Comparison of ENCODE assay signal across 2 cellular contexts in the genomic region with DNA sequence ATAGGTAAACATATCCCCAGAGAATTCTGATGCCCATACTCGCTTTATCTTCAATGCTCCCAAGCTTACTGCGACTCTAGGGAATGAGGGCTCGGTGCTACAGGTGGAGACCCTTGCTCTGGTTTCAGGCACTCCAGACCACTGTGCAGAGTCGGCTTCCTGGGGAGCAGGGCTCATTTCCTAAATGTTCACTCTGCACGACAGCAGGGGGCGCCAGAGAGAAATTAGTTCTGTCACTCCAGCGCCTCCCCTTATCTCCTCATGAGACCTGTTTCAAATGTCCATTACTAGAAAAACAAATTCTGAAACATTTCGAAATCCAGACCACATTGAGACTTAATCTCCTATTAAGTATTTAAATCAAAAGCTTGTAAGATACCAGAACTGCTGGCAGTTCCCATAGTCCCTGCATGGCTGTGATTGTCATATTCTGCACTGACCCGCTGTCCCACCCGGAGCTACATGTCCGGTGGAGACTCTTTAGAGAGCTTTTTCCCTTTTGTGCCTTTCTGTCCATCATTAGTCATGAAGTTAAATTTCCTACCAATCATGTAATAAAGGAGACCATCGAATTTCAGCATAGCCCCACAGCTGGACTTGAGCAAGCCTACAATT.
TF ChIP-seq lines count a peak whose summit lies in the region.

No MANE protein-coding gene starts in this region.

TF ChIP-seq in HCT116, 20 proteins besides CTCF, POLR2A, EP300 and RAD21:
- no peak for TF ChIP-seq SIN3A (IDR thresholded peaks at IDR 0.05; ENCODE audit: low read depth)
- TF ChIP-seq JUND (IDR thresholded peaks at IDR 0.05), result no peak
- TF ChIP-seq, protein P1, sequence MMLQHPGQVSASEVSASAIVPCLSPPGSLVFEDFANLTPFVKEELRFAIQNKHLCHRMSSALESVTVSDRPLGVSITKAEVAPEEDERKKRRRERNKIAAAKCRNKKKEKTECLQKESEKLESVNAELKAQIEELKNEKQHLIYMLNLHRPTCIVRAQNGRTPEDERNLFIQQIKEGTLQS (IDR thresholded peaks at IDR 0.05), result no peak
- TF ChIP-seq YY1 (IDR thresholded peaks at IDR 0.05; ENCODE audit: extremely low read depth, insufficient replicate concordance, low read depth, low read length), result no peak
- TF ChIP-seq, protein P2, sequence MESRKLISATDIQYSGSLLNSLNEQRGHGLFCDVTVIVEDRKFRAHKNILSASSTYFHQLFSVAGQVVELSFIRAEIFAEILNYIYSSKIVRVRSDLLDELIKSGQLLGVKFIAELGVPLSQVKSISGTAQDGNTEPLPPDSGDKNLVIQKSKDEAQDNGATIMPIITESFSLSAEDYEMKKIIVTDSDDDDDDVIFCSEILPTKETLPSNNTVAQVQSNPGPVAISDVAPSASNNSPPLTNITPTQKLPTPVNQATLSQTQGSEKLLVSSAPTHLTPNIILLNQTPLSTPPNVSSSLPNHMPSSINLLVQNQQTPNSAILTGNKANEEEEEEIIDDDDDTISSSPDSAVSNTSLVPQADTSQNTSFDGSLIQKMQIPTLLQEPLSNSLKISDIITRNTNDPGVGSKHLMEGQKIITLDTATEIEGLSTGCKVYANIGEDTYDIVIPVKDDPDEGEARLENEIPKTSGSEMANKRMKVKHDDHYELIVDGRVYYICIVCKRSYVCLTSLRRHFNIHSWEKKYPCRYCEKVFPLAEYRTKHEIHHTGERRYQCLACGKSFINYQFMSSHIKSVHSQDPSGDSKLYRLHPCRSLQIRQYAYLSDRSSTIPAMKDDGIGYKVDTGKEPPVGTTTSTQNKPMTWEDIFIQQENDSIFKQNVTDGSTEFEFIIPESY (IDR thresholded peaks at IDR 0.05; ENCODE audit: extremely low read depth, insufficient replicate concordance, low read length), result no peak
- TF ChIP-seq, protein P3, sequence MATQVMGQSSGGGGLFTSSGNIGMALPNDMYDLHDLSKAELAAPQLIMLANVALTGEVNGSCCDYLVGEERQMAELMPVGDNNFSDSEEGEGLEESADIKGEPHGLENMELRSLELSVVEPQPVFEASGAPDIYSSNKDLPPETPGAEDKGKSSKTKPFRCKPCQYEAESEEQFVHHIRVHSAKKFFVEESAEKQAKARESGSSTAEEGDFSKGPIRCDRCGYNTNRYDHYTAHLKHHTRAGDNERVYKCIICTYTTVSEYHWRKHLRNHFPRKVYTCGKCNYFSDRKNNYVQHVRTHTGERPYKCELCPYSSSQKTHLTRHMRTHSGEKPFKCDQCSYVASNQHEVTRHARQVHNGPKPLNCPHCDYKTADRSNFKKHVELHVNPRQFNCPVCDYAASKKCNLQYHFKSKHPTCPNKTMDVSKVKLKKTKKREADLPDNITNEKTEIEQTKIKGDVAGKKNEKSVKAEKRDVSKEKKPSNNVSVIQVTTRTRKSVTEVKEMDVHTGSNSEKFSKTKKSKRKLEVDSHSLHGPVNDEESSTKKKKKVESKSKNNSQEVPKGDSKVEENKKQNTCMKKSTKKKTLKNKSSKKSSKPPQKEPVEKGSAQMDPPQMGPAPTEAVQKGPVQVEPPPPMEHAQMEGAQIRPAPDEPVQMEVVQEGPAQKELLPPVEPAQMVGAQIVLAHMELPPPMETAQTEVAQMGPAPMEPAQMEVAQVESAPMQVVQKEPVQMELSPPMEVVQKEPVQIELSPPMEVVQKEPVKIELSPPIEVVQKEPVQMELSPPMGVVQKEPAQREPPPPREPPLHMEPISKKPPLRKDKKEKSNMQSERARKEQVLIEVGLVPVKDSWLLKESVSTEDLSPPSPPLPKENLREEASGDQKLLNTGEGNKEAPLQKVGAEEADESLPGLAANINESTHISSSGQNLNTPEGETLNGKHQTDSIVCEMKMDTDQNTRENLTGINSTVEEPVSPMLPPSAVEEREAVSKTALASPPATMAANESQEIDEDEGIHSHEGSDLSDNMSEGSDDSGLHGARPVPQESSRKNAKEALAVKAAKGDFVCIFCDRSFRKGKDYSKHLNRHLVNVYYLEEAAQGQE (IDR thresholded peaks at IDR 0.05; ENCODE audit: low read depth), result no peak
- no peak for TF ChIP-seq FOSL1 (IDR thresholded peaks at IDR 0.05; ENCODE audit: low read depth)
- no peak for TF ChIP-seq EZH2 (IDR thresholded peaks at IDR 0.05)
- no peak for TF ChIP-seq ZNF274 (IDR thresholded peaks at IDR 0.05; ENCODE audit: low read depth, low read length)
- no peak for TF ChIP-seq SRF (IDR thresholded peaks at IDR 0.05; ENCODE audit: low read depth)

TF ChIP-seq in endothelial cell of umbilical vein, 7 proteins besides CTCF, POLR2A, EP300 and RAD21:
- TF ChIP-seq, protein P4, sequence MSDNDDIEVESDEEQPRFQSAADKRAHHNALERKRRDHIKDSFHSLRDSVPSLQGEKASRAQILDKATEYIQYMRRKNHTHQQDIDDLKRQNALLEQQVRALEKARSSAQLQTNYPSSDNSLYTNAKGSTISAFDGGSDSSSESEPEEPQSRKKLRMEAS (IDR thresholded peaks at IDR 0.05; ENCODE audit: insufficient read depth, insufficient read length), result no peak
- no peak for TF ChIP-seq GATA2 (IDR thresholded peaks at IDR 0.05; ENCODE audit: insufficient read depth, insufficient read length, low read depth, low read length)
- TF ChIP-seq JUN (IDR thresholded peaks at IDR 0.05; ENCODE audit: borderline replicate concordance, insufficient read depth, insufficient read length, low read depth), result no peak
- TF ChIP-seq MYC (IDR thresholded peaks at IDR 0.05; ENCODE audit: low read depth, low read length), result no peak
- TF ChIP-seq FOS (IDR thresholded peaks at IDR 0.05; ENCODE audit: borderline replicate concordance, insufficient read depth, low read length), result no peak
- no peak for TF ChIP-seq EZH2 (IDR thresholded peaks at IDR 0.05; ENCODE audit: borderline replicate concordance, low read depth, low read length, severe bottlenecking)
- TF ChIP-seq POLR2AphosphoS5 (IDR thresholded peaks at IDR 0.05; ENCODE audit: insufficient read depth, low read depth, low read length), result no peak
